Comparison of ENCODE assay signal across 10 cellular contexts in the genomic region with DNA sequence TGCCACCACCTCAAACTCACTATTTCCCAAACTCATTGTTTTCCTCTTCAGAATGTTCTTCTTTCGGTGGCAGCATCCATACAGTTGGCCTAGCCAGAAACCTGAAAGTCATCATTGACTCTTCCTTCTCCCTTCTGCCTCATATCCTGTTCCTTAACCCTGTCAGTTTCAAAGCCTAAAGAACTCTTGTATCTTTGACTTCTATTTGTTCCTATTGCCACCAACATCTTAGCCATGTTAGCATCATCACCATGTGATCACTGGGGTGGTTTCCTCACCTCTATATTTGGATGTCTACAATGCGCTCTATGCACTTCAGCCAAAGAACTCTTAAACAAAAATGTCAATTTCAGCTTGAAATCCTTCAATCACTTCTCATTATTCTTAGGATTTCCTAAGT. TPM values are rescaled to one million over a fixed set of nuclear protein-coding genes. Genes with fewer than 3 reads are reported as not detected.
DNase-seq lines count a peak whose midpoint lies in the region; ATAC-seq and TF ChIP-seq lines count a peak whose summit lies in the region.
"Had no signal": no experiment of that assay in that cellular context is flagged by ENCODE, and none has a peak within 500 bp of the region (broad histone marks: within the 10 kb centered on the region; RNA-seq: fewer than 3 reads in every experiment).

No MANE protein-coding gene starts in this region.

- H3K27me3 ChIP-seq in sigmoid colon = no peaks in the 10 kb centered on the region

- no peaks in the 10 kb centered on the region for H3K4me1 ChIP-seq in sigmoid colon

- WGBS in sigmoid colon, 2 donors = 94 to 97% methylated on average over 2 of the region's 2 CpGs

- no peak for TF ChIP-seq EP300 in sigmoid colon (IDR thresholded peaks at IDR 0.05)

- H3K9me3 ChIP-seq in sigmoid colon = no peaks in the 10 kb centered on the region

- H3K27ac ChIP-seq in epithelial cell of prostate (peak overlapping the region; percentile 51), sigmoid colon (no peak overlapping the region)
- H3K27ac ChIP-seq: SK-N-MC had no signal

- TF ChIP-seq CTCF in sigmoid colon (IDR thresholded peaks at IDR 0.05) = no peak

- intact Hi-C loops in sigmoid colon (cut with DNase I) = no loop called here

- peaks cover 0 to 28% (median 0%) of the 10 kb centered on the region in 4 donors for H3K36me3 ChIP-seq in sigmoid colon

- no peak overlapping the region for H3K4me3 ChIP-seq in sigmoid colon
- H3K4me3 ChIP-seq: SK-N-MC had no signal

- no peak for TF ChIP-seq POLR2A in sigmoid colon (IDR thresholded peaks at IDR 0.05)

- DNase-seq in EL = peak; percentile 18
- peak; percentile 61 for DNase-seq in HT1080 (ENCODE audit: low read depth)
- no peak for DNase-seq in epithelial cell of prostate (ENCODE audit: low read depth, low spot score)
- no peak for DNase-seq in sigmoid colon
- DNase-seq in HCEC 1CT = no peak
- DNase-seq in NCI-H1105 (lab: John Stamatoyannopoulos, UW) = no peak
- no peak for DNase-seq in NCI-H1105 treated with DMSO at 0.1 percent for 48 hours (lab: John Stamatoyannopoulos, UW)
- DNase-seq: NCI-H2029 treated with DMSO at 0.1 percent for 48 hours had no signal

- peak; percentile 21 for ATAC-seq in GM21390 (IDR thresholded peaks at IDR 0.05; ENCODE audit: unreplicated experiment)

RNA-seq across cellular contexts. Expression of a gene that starts 29.0 kb away (rescaled TPM):
- 5.3 and 6.2 TPM in 2 replicates for total RNA-seq in HT1080 (2014; rRNA removed; shearing (Covaris generic))
- polyA plus RNA-seq in HT1080 (2015; cell fraction: cytosol; rRNA removed) = 5.7 and 7.2 TPM in 2 replicates
- 18.0 and 18.8 TPM in 2 replicates for polyA plus RNA-seq in HT1080 (2015; cell fraction: nucleus; rRNA removed)
- 10 to 100 TPM; 11.4 to 19.1 (median 16.5) TPM for total RNA-seq in sigmoid colon
- polyA plus RNA-seq in sigmoid colon = 10 to 100 TPM; 13.6 to 16.2 (median 14.8) TPM

RNA-seq across cellular contexts. Expression of a gene that starts 45.5 kb away (rescaled TPM):
- total RNA-seq in HT1080 (2014; rRNA removed; shearing (Covaris generic)) = 44.1 and 47.8 TPM in 2 replicates
- 37.6 and 51.8 TPM in 2 replicates for polyA plus RNA-seq in HT1080 (2015; cell fraction: cytosol; rRNA removed)
- polyA plus RNA-seq in HT1080 (2015; cell fraction: nucleus; rRNA removed) = 30.5 and 35.9 TPM in 2 replicates
- total RNA-seq in sigmoid colon = 1,000 to 10,000 TPM; 1,233 to 1,991 (median 1,564) TPM
- polyA plus RNA-seq in sigmoid colon = 10 to 100 TPM; 40.7 to 72.1 (median 71.5) TPM

Comparison
In these comparisons a context has a peak if more than half of its experiments do, and no peak if none do; other contexts are left out.
1. DNase-seq: peak in EL (single experiment) and HT1080 (single experiment); none in epithelial cell of prostate (single experiment), sigmoid colon (single experiment), HCEC 1CT (single experiment), NCI-H1105 (single experiment) and NCI-H1105 treated with DMSO at 0.1 percent for 48 hours (single experiment).
2. RNA of a gene that starts 45.5 kb away (total RNA-seq): 1,233 to 1,991 TPM in sigmoid colon; 44.1 to 47.8 TPM in HT1080; every median in the first group is over 10 times any median in the second.